Comparison of ENCODE assay signal across 26 cellular contexts in the genomic region with DNA sequence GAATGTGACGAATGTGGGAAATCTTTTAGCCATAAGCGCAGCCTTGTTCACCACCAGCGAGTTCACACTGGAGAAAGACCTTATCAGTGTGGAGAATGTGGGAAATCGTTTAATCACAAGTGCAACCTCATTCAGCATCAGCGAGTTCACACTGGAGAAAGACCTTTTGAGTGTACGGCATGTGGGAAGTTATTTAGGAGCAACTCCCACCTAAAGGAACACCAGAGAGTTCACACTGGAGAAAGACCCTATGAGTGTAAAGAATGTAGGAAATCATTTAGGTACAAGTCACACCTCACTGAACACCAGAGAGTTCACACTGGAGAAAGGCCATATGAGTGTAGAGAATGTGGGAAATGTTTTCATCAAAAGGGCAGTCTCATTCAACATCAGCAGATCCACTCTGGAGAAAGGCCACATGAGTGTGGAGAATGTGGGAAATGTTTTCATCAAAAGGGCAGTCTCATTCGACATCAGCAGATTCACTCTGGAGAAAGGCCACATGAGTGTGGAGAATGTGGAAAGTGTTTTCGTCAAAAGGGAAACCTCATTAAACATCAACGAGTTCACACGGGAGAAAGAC. TPM values are rescaled to one million over a fixed set of nuclear protein-coding genes. Genes with fewer than 3 reads are reported as not detected.
A peak's percentile ranks its signal among the peaks of the same experiment; 100 is the strongest.
DNase-seq lines count a peak whose midpoint lies in the region; ATAC-seq and TF ChIP-seq lines count a peak whose summit lies in the region.
"Had no signal": no experiment of that assay in that cellular context is flagged by ENCODE, and none has a peak within 500 bp of the region (broad histone marks: within the 10 kb centered on the region; RNA-seq: fewer than 3 reads in every experiment).

No MANE protein-coding gene starts in this region.

- no peak for TF ChIP-seq CTCF in CD8-positive, alpha-beta T cell (IDR thresholded peaks at IDR 0.05)
- TF ChIP-seq CTCF in HEK293 (tag by site-specific recombination; IDR thresholded peaks at IDR 0.05) (no peak), coronary artery (IDR thresholded peaks at IDR 0.05) (no peak), sigmoid colon (IDR thresholded peaks at IDR 0.05) (no peak)

- H3K27me3 ChIP-seq in CD8-positive, alpha-beta T cell (ENCODE audit: insufficient read depth, low read length), result no peaks in the 10 kb centered on the region
- H3K27me3 ChIP-seq in subcutaneous abdominal adipose tissue (ENCODE audit: control insufficient read depth in 5 of 5, insufficient read depth in 4 of 5, low read length in 5 of 5), result no peaks in the 10 kb centered on the region
- no peaks in the 10 kb centered on the region for H3K27me3 ChIP-seq in sigmoid colon
- H3K27me3 ChIP-seq: BE2C had no signal

- no peak overlapping the region for H3K4me3 Mint-ChIP-seq in CD8-positive, alpha-beta T cell
- H3K4me3 Mint-ChIP-seq: CD4-positive, alpha-beta T cell; GM23338; IgD-negative memory B cell; T-helper 1 cell treated with Interleukin-12 subunit alpha and Interleukin-12 subunit beta and Interleukin-4 antibody, amounts not matched to agents 30 μg/mL and 1 μg/mL, for 36 hours had no signal

- intact Hi-C loops in CD8-positive, alpha-beta T cell (cut with DNase I, micrococcal nuclease), result no loop called here
- intact Hi-C loops in sigmoid colon (cut with DNase I), result no loop called here

- WGBS in sigmoid colon, 2 donors, result 97% methylated on average over 10 of the region's 10 CpGs

- H3K36me3 ChIP-seq in CD8-positive, alpha-beta T cell (ENCODE audit: insufficient read depth, low read length), result peaks cover 69% of the 10 kb centered on the region
- peaks cover 80 to 99% of the 10 kb centered on the region in 2 experiments for H3K36me3 ChIP-seq in HEK293 (ENCODE audit: control insufficient read depth in 2 of 2, insufficient read depth in 1 of 2, low read length in 2 of 2)
- peaks cover 62 to 91% (median 83%) of the 10 kb centered on the region in 5 donors for H3K36me3 ChIP-seq in subcutaneous abdominal adipose tissue (ENCODE audit: control insufficient read depth in 5 of 5, insufficient read depth in 5 of 5, low read length in 5 of 5)
- peaks cover 51 to 99% (median 66%) of the 10 kb centered on the region in 4 donors for H3K36me3 ChIP-seq in sigmoid colon

- no peak overlapping the region for H3K27ac ChIP-seq in CD8-positive, alpha-beta T cell (ENCODE audit: low read depth, low read length)
- H3K27ac ChIP-seq in HEK293 (ENCODE audit: extremely low read depth, low read depth, low read length) (no peak overlapping the region), coronary artery (no peak overlapping the region), subcutaneous abdominal adipose tissue (ENCODE audit: low read depth, low read length) (no peak overlapping the region), sigmoid colon (no peak overlapping the region)

- no peak for ATAC-seq in CD8-positive, alpha-beta T cell
- no peak for ATAC-seq in HG02973 (IDR thresholded peaks at IDR 0.05; ENCODE audit: unreplicated experiment)
- no peak for ATAC-seq in GM19023 (IDR thresholded peaks at IDR 0.05; ENCODE audit: unreplicated experiment)
- ATAC-seq: GM23338 had no signal

- H3K9ac ChIP-seq in subcutaneous abdominal adipose tissue (ENCODE audit: low read length in 5 of 5), result no peak overlapping the region

- no peak for DNase-seq in CD8-positive, alpha-beta T cell
- DNase-seq in coronary artery (ENCODE audit: low spot score) (no peak), sigmoid colon (no peak)
- DNase-seq: BE2C; CD4-positive, alpha-beta T cell; GDM1; Karpas-422; MV-4-11; NCI-H1694; NCI-H2081; NCI-H2171; NCI-H345; NCI-H524 treated with DMSO at 0.1 percent for 48 hours; NCI-H82; Right ventricle myocardium superior had no signal

- H3K27me3 Mint-ChIP-seq in CD8-positive, alpha-beta T cell (ENCODE audit: low read depth), result no peaks in the 10 kb centered on the region
- H3K27me3 Mint-ChIP-seq: CD4-positive, alpha-beta T cell; IgD-negative memory B cell had no signal

- peaks cover 96% of the 10 kb centered on the region for H3K36me3 Mint-ChIP-seq in CD8-positive, alpha-beta T cell

- POLR2A ChIA-PET in CD8-positive, alpha-beta T cell (lab: Charles Lee), result no interaction called here
- POLR2A ChIA-PET in HEK293 (lab: Yijun Ruan, JAX), result no interaction called here

- no peak for TF ChIP-seq POLR2A in sigmoid colon (IDR thresholded peaks at IDR 0.05)

- peaks cover 19% of the 10 kb centered on the region for H3K4me1 Mint-ChIP-seq in CD8-positive, alpha-beta T cell (ENCODE audit: low read depth)
- H3K4me1 Mint-ChIP-seq: GM23338 had no signal

- H3K27ac Mint-ChIP-seq in CD8-positive, alpha-beta T cell, result no peak overlapping the region
- H3K27ac Mint-ChIP-seq: CD4-positive, alpha-beta T cell; GM23338; IgD-negative memory B cell; T-helper 1 cell treated with Interleukin-12 subunit alpha and Interleukin-12 subunit beta and Interleukin-4 antibody, amounts not matched to agents 30 μg/mL and 1 μg/mL, for 36 hours had no signal

- peaks cover 78% of the 10 kb centered on the region for H3K9me3 ChIP-seq in CD8-positive, alpha-beta T cell (ENCODE audit: low read length)
- H3K9me3 ChIP-seq in HEK293 (ENCODE audit: control insufficient read depth, insufficient read depth, low read depth, low read length) (peaks cover 12% of the 10 kb centered on the region), subcutaneous abdominal adipose tissue (ENCODE audit: control insufficient read depth in 5 of 5, low read length in 5 of 5) (peaks cover 43 to 82% (median 54%) of the 10 kb centered on the region in 5 donors), sigmoid colon (peaks cover 14 to 49% (median 32%) of the 10 kb centered on the region in 4 donors)
- H3K9me3 ChIP-seq: BE2C had no signal

- H3K9me3 Mint-ChIP-seq in CD8-positive, alpha-beta T cell, result peaks cover 64% of the 10 kb centered on the region
- H3K9me3 Mint-ChIP-seq: GM23338 had no signal

- no peak for TF ChIP-seq EP300 in sigmoid colon (IDR thresholded peaks at IDR 0.05)

- CTCF ChIA-PET in CD8-positive, alpha-beta T cell (lab: Charles Lee), result no interaction called here
- CTCF ChIA-PET in HEK293 (lab: Yijun Ruan, JAX), result no interaction called here

- no peaks in the 10 kb centered on the region for H3K4me1 ChIP-seq in CD8-positive, alpha-beta T cell (ENCODE audit: insufficient read depth, low read length)
- H3K4me1 ChIP-seq in HEK293 (ENCODE audit: control insufficient read depth, insufficient read depth, low read length), result no peaks in the 10 kb centered on the region
- peaks cover 0 to 7% (median 0%) of the 10 kb centered on the region in 5 donors for H3K4me1 ChIP-seq in subcutaneous abdominal adipose tissue (ENCODE audit: control insufficient read depth in 5 of 5, insufficient read depth in 5 of 5, low read length in 5 of 5)
- H3K4me1 ChIP-seq in sigmoid colon, result peaks cover 0 to 6% (median 3%) of the 10 kb centered on the region in 4 donors
- H3K4me1 ChIP-seq: BE2C, HAP-1 had no signal

- peak overlapping the region; percentile 1 for H3K4me3 ChIP-seq in CD8-positive, alpha-beta T cell (ENCODE audit: low read depth, low read length)
- no peak overlapping the region for H3K4me3 ChIP-seq in HEK293 (ENCODE audit: low read depth, low read length)
- H3K4me3 ChIP-seq in coronary artery, result peak overlapping the region; percentile 45
- peak overlapping the region; percentile 5 to 50 (median 30) for H3K4me3 ChIP-seq in subcutaneous abdominal adipose tissue (ENCODE audit: low read depth in 1 of 5, low read length in 5 of 5)
- H3K4me3 ChIP-seq in sigmoid colon, result no peak overlapping the region
- H3K4me3 ChIP-seq: GM23338, HAP-1 had no signal

TF ChIP-seq in HEK293, 187 proteins besides CTCF, POLR2A, EP300 and RAD21:
- TF ChIP-seq ZNF776 (tag by site-specific recombination; IDR thresholded peaks at IDR 0.05; ENCODE audit: borderline replicate concordance) (0 out of 2 replicates have a peak, but pooled peaks have one; percentile 86), HOXC10 (CRISPR knock-in tag; IDR thresholded peaks at IDR 0.05) (no peak), SETDB1 (IDR thresholded peaks at IDR 0.05; ENCODE audit: insufficient read length, low read length) (peak; percentile 73), ZNF530 (tag by site-specific recombination; IDR thresholded peaks at IDR 0.05; ENCODE audit: low read depth) (no peak), ZNF549 (tag by site-specific recombination; IDR thresholded peaks at IDR 0.05) (peak; percentile 80), PRDM1 (tag by site-specific recombination; IDR thresholded peaks at IDR 0.05) (peak; percentile 86), TRIM28 (IDR thresholded peaks at IDR 0.05; ENCODE audit: borderline replicate concordance, low read length) (0 out of 2 replicates have a peak, but pooled peaks have one; percentile 14)
- TF ChIP-seq, protein P1, sequence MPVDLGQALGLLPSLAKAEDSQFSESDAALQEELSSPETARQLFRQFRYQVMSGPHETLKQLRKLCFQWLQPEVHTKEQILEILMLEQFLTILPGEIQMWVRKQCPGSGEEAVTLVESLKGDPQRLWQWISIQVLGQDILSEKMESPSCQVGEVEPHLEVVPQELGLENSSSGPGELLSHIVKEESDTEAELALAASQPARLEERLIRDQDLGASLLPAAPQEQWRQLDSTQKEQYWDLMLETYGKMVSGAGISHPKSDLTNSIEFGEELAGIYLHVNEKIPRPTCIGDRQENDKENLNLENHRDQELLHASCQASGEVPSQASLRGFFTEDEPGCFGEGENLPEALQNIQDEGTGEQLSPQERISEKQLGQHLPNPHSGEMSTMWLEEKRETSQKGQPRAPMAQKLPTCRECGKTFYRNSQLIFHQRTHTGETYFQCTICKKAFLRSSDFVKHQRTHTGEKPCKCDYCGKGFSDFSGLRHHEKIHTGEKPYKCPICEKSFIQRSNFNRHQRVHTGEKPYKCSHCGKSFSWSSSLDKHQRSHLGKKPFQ (tag by site-specific recombination; IDR thresholded peaks at IDR 0.05), result peak; percentile 68; the same call in 1 of the 2 replicates

RNA-seq across cellular contexts. Expression of a gene that starts 7.6 kb away (rescaled TPM):
- total RNA-seq in CD8-positive, alpha-beta T cell, result 10 to 100 TPM; 22.3 to 32.3 TPM
- 10 to 100 TPM in 3 of 4 donors, 1 to 10 TPM in 1; 8.3 to 12.5 (median 11.5) TPM for total RNA-seq in sigmoid colon
- 1 to 10 TPM; 2.1 to 7.6 (median 6.6) TPM for polyA plus RNA-seq in sigmoid colon

RNA-seq across cellular contexts. Expression of a gene that starts 15.3 kb away (rescaled TPM):
- total RNA-seq in CD8-positive, alpha-beta T cell, result 10 to 100 TPM; 54.0 to 57.6 TPM
- total RNA-seq in sigmoid colon, result 10 to 100 TPM; 14.7 to 17.3 (median 15.6) TPM
- 10 to 100 TPM in 1 of 3 donors, 1 to 10 TPM in 2; 4.8 to 10.7 (median 6.2) TPM for polyA plus RNA-seq in sigmoid colon

RNA-seq across cellular contexts. Expression of a gene that starts 26.8 kb away (rescaled TPM):
- total RNA-seq in CD8-positive, alpha-beta T cell, result 10 to 100 TPM; 12.1 to 12.4 TPM
- total RNA-seq in sigmoid colon, result 10 to 100 TPM; 10.5 to 14.6 (median 13.5) TPM
- polyA plus RNA-seq in sigmoid colon, result 1 to 10 TPM in 1 of 3 donors, under 1 TPM in 2; 0.60 to 5.2 (median 0.69) TPM

RNA-seq across cellular contexts. Expression of a gene that starts 45.2 kb away (rescaled TPM):
- total RNA-seq in CD8-positive, alpha-beta T cell, result 10 to 100 TPM; 15.3 to 15.7 TPM
- total RNA-seq in sigmoid colon, result 1 to 10 TPM; 6.1 to 8.4 (median 7.7) TPM
- 1 to 10 TPM in 1 of 3 donors, under 1 TPM in 1, not detected in 1; under 0.01 to 3.5 TPM for polyA plus RNA-seq in sigmoid colon
- total RNA-seq: Daoy, M059J, RPMI7951 had no signal

Comparison
In these comparisons a context has a peak if more than half of its experiments do, and no peak if none do; other contexts are left out.
1. H3K4me3 ChIP-seq: peak in CD8-positive, alpha-beta T cell (single experiment), coronary artery (single experiment) and subcutaneous abdominal adipose tissue (5 of 5); none in HEK293 (single experiment) and sigmoid colon (0 of 4).